In the genomic region with DNA sequence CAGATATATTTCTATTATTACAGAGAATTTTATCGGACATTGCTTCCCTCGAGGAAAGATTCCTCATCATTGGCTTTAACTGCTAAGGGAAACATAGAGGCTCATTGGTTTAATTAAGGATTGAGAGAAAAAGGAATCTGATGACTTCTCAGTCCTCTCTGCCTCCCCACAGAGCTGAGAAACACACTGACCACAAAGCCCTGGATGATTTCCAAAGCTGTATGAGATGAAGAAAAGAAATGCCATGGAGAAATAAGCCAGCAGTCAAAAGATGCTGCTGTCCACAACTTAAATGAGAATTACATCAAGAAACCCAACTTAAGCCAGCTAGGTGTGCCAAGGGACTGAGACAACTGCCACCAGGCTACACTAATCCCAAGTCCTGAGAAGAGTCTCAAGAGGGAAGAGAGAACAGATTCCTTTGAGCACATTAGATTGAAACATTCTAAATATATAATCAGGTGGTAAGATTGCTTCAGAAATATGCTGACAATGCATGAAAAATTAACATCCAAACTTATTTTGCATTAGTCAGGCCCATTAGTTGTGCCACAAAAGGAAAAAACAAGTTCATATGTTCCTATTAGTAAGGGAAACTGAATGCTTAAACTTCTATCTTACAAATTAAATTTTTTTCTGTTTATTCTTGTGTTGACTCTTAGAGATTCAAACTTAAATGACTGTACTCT, we compare ENCODE assay signal across 21 cellular contexts.
DNase-seq lines count a peak whose midpoint lies in the region; ATAC-seq and TF ChIP-seq lines count a peak whose summit lies in the region.
"Had no signal": no experiment of that assay in that cellular context is flagged by ENCODE, and none has a peak within 500 bp of the region (broad histone marks: within the 10 kb centered on the region; RNA-seq: fewer than 3 reads in every experiment).

No MANE protein-coding gene starts in this region.

- in situ Hi-C loops in GM23248 (cut with MboI) = no loop called here

- WGBS in GM23248 (ENCODE audit: low coverage in 1 of 2, low lambda C conversion rate in 2 of 2, missing lambda C conversion rate in 2 of 2), 2 experiments = 8 to 10% methylated on average over 2 of the region's 2 CpGs
- 81 to 87% methylated on average over 2 of the region's 2 CpGs for WGBS in thyroid gland, 2 donors

- H3K4me2 ChIP-seq in GM23248 (ENCODE audit: unreplicated experiment) (no peak overlapping the region), fibroblast of lung (ENCODE audit: extremely low read depth, insufficient read depth, low read length) (no peak overlapping the region)

- no peak overlapping the region for H3K4me3 ChIP-seq in GM23248
- H3K4me3 ChIP-seq in fibroblast of lung (replicated peaks in 1 of 4; ENCODE audit: control extremely low read depth in 1 of 4, insufficient read depth in 1 of 4, low read depth in 3 of 4, low read length in 4 of 4) = no peak overlapping the region
- H3K4me3 ChIP-seq in retinal pigment epithelial cell (ENCODE audit: low read length) = no peak overlapping the region
- H3K4me3 ChIP-seq in thyroid gland (replicated peaks in 1 of 3) = no peak overlapping the region
- H3K4me3 ChIP-seq: cardiac muscle cell, mucosa of descending colon, psoas muscle, SK-N-MC had no signal

- TF ChIP-seq CTCF in fibroblast of lung (conservative IDR thresholded peaks at IDR 0.05 in 1 of 2, IDR thresholded peaks at IDR 0.05 in 1 of 2; ENCODE audit: low read depth in 1 of 2, low read length in 2 of 2) (no peak), retinal pigment epithelial cell (conservative IDR thresholded peaks at IDR 0.05; ENCODE audit: low read depth, low read length) (no peak), thyroid gland (IDR thresholded peaks at IDR 0.05) (no peak)

- intact Hi-C loops in thyroid gland (cut with DNase I) = no loop called here
- intact Hi-C loops in left colon (cut with DNase I, micrococcal nuclease) = no loop called here

- ATAC-seq in left colon = no peak
- ATAC-seq: activated CD8-positive, alpha-beta T cell treated with anti-CD3 and anti-CD28 coated beads, Interleukin-2, amount 10 ng/mL, durations not matched to agents 7 days and 5 days; activated T-cell treated with anti-CD3 and anti-CD28 coated beads, Interleukin-2, amount 50 U/mL, for 72 hours; CD8-positive, alpha-beta T cell; mucosa of descending colon; Panc1; psoas muscle had no signal

- H3K9me3 ChIP-seq in GM23248 (ENCODE audit: low read depth) (no peaks in the 10 kb centered on the region), fibroblast of lung (ENCODE audit: control insufficient read depth, insufficient read depth, low read depth, low read length) (no peaks in the 10 kb centered on the region), thyroid gland (no peaks in the 10 kb centered on the region)
- H3K9me3 ChIP-seq: mucosa of descending colon, psoas muscle had no signal

- H3K9ac ChIP-seq in GM23248 (no peak overlapping the region), fibroblast of lung (ENCODE audit: insufficient read depth, low read length) (no peak overlapping the region)

- H3K9me2 ChIP-seq in GM23248 (ENCODE audit: insufficient read depth) = no peaks in the 10 kb centered on the region

- H3F3A ChIP-seq in GM23248 (ENCODE audit: insufficient read depth) = no peaks in the 10 kb centered on the region

- H4K20me1 ChIP-seq in GM23248 (ENCODE audit: insufficient read depth) = no peaks in the 10 kb centered on the region
- no peaks in the 10 kb centered on the region for H4K20me1 ChIP-seq in fibroblast of lung (ENCODE audit: control insufficient read depth, extremely low read depth, insufficient read depth, low read length)

- H3K36me3 ChIP-seq in GM23248 (ENCODE audit: low read depth) = no peaks in the 10 kb centered on the region
- H3K36me3 ChIP-seq in fibroblast of lung (ENCODE audit: control insufficient read depth, insufficient read depth, low read length) = no peaks in the 10 kb centered on the region
- no peaks in the 10 kb centered on the region for H3K36me3 ChIP-seq in thyroid gland
- H3K36me3 ChIP-seq: cardiac muscle cell had no signal

- no peak overlapping the region for H2AFZ ChIP-seq in GM23248
- H2AFZ ChIP-seq in fibroblast of lung (ENCODE audit: low read length) = no peak overlapping the region

- H3K79me2 ChIP-seq in GM23248 (ENCODE audit: insufficient read depth) (no peaks in the 10 kb centered on the region), fibroblast of lung (ENCODE audit: control insufficient read depth, insufficient read depth, low read length) (no peaks in the 10 kb centered on the region)

- H3K4me1 ChIP-seq in GM23248 (ENCODE audit: insufficient read depth) (no peaks in the 10 kb centered on the region), fibroblast of lung (ENCODE audit: control insufficient read depth, extremely low read depth, insufficient read depth, low read length) (no peaks in the 10 kb centered on the region), thyroid gland (peaks cover 0 to 7% of the 10 kb centered on the region in 2 donors)
- H3K4me1 ChIP-seq: psoas muscle had no signal

- H3K27me3 ChIP-seq in GM23248 (replicated peaks; ENCODE audit: insufficient read depth) = no peaks in the 10 kb centered on the region
- no peaks in the 10 kb centered on the region for H3K27me3 ChIP-seq in fibroblast of lung (ENCODE audit: control insufficient read depth, insufficient read depth, low read length)
- no peaks in the 10 kb centered on the region for H3K27me3 ChIP-seq in thyroid gland
- H3K27me3 ChIP-seq: cardiac muscle cell had no signal

- H3K27ac ChIP-seq in GM23248 (no peak overlapping the region), fibroblast of lung (ENCODE audit: insufficient read depth, low read length) (no peak overlapping the region), thyroid gland (no peak overlapping the region)
- H3K27ac ChIP-seq: cardiac muscle cell, psoas muscle, SK-N-MC had no signal

- DNase-seq in GM23248 (peak; percentile 39), RPMI8226 (peak; percentile 15), fibroblast of lung (ENCODE audit: low read depth in 2 of 2) (peak; percentile 75 to 80), retinal pigment epithelial cell (ENCODE audit: low read depth) (peak; percentile 85), thyroid gland (no peak), left colon (no peak)
- DNase-seq in activated CD4-positive, alpha-beta T cell treated with anti-CD3 and anti-CD28 coated beads, Interleukin-2, amount 50 U/mL, for 4 hours = no peak
- no peak for DNase-seq in activated CD8-positive, alpha-beta memory T cell treated with anti-CD3 and anti-CD28 coated beads, Interleukin-2, amount 50 U/mL, for 4 hours
- DNase-seq: activated CD4-positive, CD25-positive, alpha-beta regulatory T cell; activated CD8-positive, alpha-beta T cell treated with anti-CD3 and anti-CD28 coated beads, Interleukin-2, amount 10 ng/mL, durations not matched to agents 7 days and 5 days; activated T-cell treated with anti-CD3 and anti-CD28 coated beads, Interleukin-2, amount 50 U/mL, for 72 hours; CD8-positive, alpha-beta T cell; DMS79; Kasumi-1; mucosa of descending colon; NCI-H1436; psoas muscle; T-helper 9 cell had no signal

- no peak for TF ChIP-seq POLR2A in thyroid gland (IDR thresholded peaks at IDR 0.05)

Comparison
In these comparisons a context has a peak if more than half of its experiments do, and no peak if none do; other contexts are left out.
1. DNase-seq: peak in GM23248 (single experiment), RPMI8226 (single experiment), fibroblast of lung (2 of 2) and retinal pigment epithelial cell (single experiment); none in activated CD4-positive, alpha-beta T cell treated with anti-CD3 and anti-CD28 coated beads, Interleukin-2, amount 50 U/mL, for 4 hours (0 of 2), thyroid gland (0 of 2), activated CD8-positive, alpha-beta memory T cell treated with anti-CD3 and anti-CD28 coated beads, Interleukin-2, amount 50 U/mL, for 4 hours (single experiment) and left colon (0 of 2).